Comparison of ENCODE assay signal across 9 cellular contexts in genomic region chr7:43362652-43363428, GRCh38.
A peak's percentile ranks its signal among the peaks of the same experiment; 100 is the strongest.
DNase-seq lines count a peak whose midpoint lies in the region; ATAC-seq and TF ChIP-seq lines count a peak whose summit lies in the region.
"Had no signal": no experiment of that assay in that cellular context is flagged by ENCODE, and none has a peak within 500 bp of the region (broad histone marks: within the 10 kb centered on the region; RNA-seq: fewer than 3 reads in every experiment).

No MANE protein-coding gene starts in this region.

- no peaks in the 10 kb centered on the region for H3K36me3 Mint-ChIP-seq in endothelial cell (ENCODE audit: low read depth, unreplicated experiment)
- H3K36me3 Mint-ChIP-seq: naive thymus-derived CD8-positive, alpha-beta T cell had no signal

- TF ChIP-seq CTCF in endothelial cell (IDR thresholded peaks at IDR 0.05; ENCODE audit: unreplicated experiment) (no peak), retinal pigment epithelial cell (conservative IDR thresholded peaks at IDR 0.05; ENCODE audit: low read depth, low read length) (no peak)

- peak; percentile 6 for DNase-seq in NCI-H146 (lab: John Stamatoyannopoulos, UW)
- no peak for DNase-seq in NCI-H146 treated with DMSO at 0.1 percent for 48 hours (lab: John Stamatoyannopoulos, UW; ENCODE audit: unreplicated experiment)
- DNase-seq in NCI-H226, result peak; percentile 60
- peak; percentile 30 for DNase-seq in endothelial cell (ENCODE audit: low spot score)
- DNase-seq in retinal pigment epithelial cell (ENCODE audit: low read depth), result peak; percentile 45
- DNase-seq: naive thymus-derived CD8-positive, alpha-beta T cell had no signal

- no peak overlapping the region for H3K4me3 ChIP-seq in retinal pigment epithelial cell (ENCODE audit: low read length)

- no peaks in the 10 kb centered on the region for H3K9me3 Mint-ChIP-seq in endothelial cell (ENCODE audit: unreplicated experiment)

- no peak for ATAC-seq in HG03469 (IDR thresholded peaks at IDR 0.05; ENCODE audit: unreplicated experiment)
- ATAC-seq in GM21526 (IDR thresholded peaks at IDR 0.05; ENCODE audit: low FRiP score, unreplicated experiment), result no peak
- ATAC-seq in HG02938 (IDR thresholded peaks at IDR 0.05; ENCODE audit: unreplicated experiment), result no peak
- ATAC-seq: naive thymus-derived CD8-positive, alpha-beta T cell had no signal

- H3K4me3 Mint-ChIP-seq in endothelial cell (ENCODE audit: unreplicated experiment), result peak overlapping the region; percentile 26
- H3K4me3 Mint-ChIP-seq: naive thymus-derived CD8-positive, alpha-beta T cell had no signal

- H3K27me3 Mint-ChIP-seq in endothelial cell (ENCODE audit: unreplicated experiment), result no peaks in the 10 kb centered on the region

- H3K4me1 Mint-ChIP-seq in endothelial cell (ENCODE audit: unreplicated experiment), result peaks cover 15% of the 10 kb centered on the region
- H3K4me1 Mint-ChIP-seq: naive thymus-derived CD8-positive, alpha-beta T cell had no signal

- peak overlapping the region; percentile 44 for H3K27ac Mint-ChIP-seq in endothelial cell (ENCODE audit: unreplicated experiment)
